Comparison of ENCODE assay signal across 20 cellular contexts in the genomic region with DNA sequence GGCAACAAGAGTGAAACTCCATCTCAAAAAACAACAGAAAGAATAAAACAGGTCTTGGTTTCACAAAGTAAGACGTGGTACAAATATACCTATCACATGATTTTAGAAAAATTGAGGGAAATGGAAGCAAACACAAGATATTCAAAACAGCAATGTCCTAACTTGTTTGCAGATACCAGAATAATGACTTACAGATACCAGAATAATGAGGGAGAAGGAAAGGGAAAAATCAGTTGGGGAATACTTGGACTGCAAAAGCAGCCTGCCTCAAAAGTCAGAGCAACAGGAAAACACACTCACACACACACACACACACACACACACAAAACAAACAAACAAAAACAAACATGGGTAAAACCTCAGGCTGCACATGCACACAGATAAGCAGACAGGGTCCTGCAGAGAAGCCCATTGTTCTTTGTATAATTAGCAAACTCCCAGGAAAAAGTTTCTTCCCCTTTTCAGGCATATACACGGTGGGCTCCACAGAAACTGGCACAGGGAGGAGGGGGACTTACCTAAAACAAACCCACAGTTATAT.
"Had no signal": no experiment of that assay in that cellular context is flagged by ENCODE, and none has a peak within 500 bp of the region (broad histone marks: within the 10 kb centered on the region; RNA-seq: fewer than 3 reads in every experiment).

No MANE protein-coding gene starts in this region.

- H3K27ac Mint-ChIP-seq: activated CD4-positive, alpha-beta T cell treated with anti-CD3 and anti-CD28 coated beads, Interleukin-2, amount 10 ng/mL, durations not matched to agents 24 days and 14 days; activated CD8-positive, alpha-beta T cell treated with anti-CD3 and anti-CD28 coated beads for 36 hours; activated naive CD4-positive, alpha-beta T cell treated with anti-CD3 and anti-CD28 coated beads for 36 hours; activated T-cell treated with anti-CD3 and anti-CD28 coated beads, Interleukin-2, amount 50 U/mL, for 24 hours; activated T-helper 2 cell treated with anti-CD3 and anti-CD28 coated beads, Interferon-gamma antibody, Interleukin-2, Interleukin-4, amounts not matched to agents 10 μg/mL and 5 μg/mL and 100 μg/mL, durations not matched to agents 14 hours and 24 hours and 36 hours; immature natural killer cell; natural killer cell had no signal

- ATAC-seq: activated CD8-positive, alpha-beta T cell treated with anti-CD3 and anti-CD28 coated beads for 36 hours; body of pancreas; gastroesophageal sphincter; heart left ventricle; natural killer cell; psoas muscle; right cardiac atrium; stimulated activated naive CD8-positive, alpha-beta T cell treated with anti-CD3 and anti-CD28 coated beads, Interleukin-15, Interleukin-2, amounts not matched to agents 100 U/mL and 50 U/mL, for 24 hours had no signal

- H3K9me3 ChIP-seq: body of pancreas, gastroesophageal sphincter, heart left ventricle, psoas muscle, transverse colon, vagina had no signal

- H3K9me3 Mint-ChIP-seq: activated CD4-positive, alpha-beta T cell treated with anti-CD3 and anti-CD28 coated beads, Interleukin-2, amount 10 ng/mL, durations not matched to agents 24 days and 14 days; activated CD8-positive, alpha-beta T cell treated with anti-CD3 and anti-CD28 coated beads for 36 hours; activated naive CD4-positive, alpha-beta T cell treated with anti-CD3 and anti-CD28 coated beads for 36 hours; activated T-cell treated with anti-CD3 and anti-CD28 coated beads, Interleukin-2, amount 50 U/mL, for 24 hours; activated T-helper 2 cell treated with anti-CD3 and anti-CD28 coated beads, Interferon-gamma antibody, Interleukin-2, Interleukin-4, amounts not matched to agents 10 μg/mL and 5 μg/mL and 100 μg/mL, durations not matched to agents 14 hours and 24 hours and 36 hours; immature natural killer cell; natural killer cell had no signal

- H3K36me3 Mint-ChIP-seq: immature natural killer cell, natural killer cell had no signal

- DNase-seq: activated CD4-positive, alpha-beta T cell treated with anti-CD3 and anti-CD28 coated beads, Interleukin-2, amount 10 ng/mL, durations not matched to agents 24 days and 14 days; activated CD4-positive, CD25-positive, alpha-beta regulatory T cell; activated CD8-positive, alpha-beta T cell treated with anti-CD3 and anti-CD28 coated beads for 36 hours; activated naive CD4-positive, alpha-beta T cell treated with anti-CD3 and anti-CD28 coated beads for 36 hours; activated T-cell treated with anti-CD3 and anti-CD28 coated beads, Interleukin-2, amount 50 U/mL, for 24 hours; body of pancreas; caudate nucleus; erythroblast; heart left ventricle; immature natural killer cell; mesendoderm; natural killer cell; psoas muscle; right cardiac atrium; stimulated activated naive CD8-positive, alpha-beta T cell treated with anti-CD3 and anti-CD28 coated beads, Interleukin-15, Interleukin-2, amounts not matched to agents 100 U/mL and 50 U/mL, for 24 hours; transverse colon had no signal

- H3K27me3 ChIP-seq: body of pancreas, vagina had no signal

- H3K36me3 ChIP-seq: gastroesophageal sphincter, heart left ventricle, transverse colon, vagina had no signal

- H3K4me3 Mint-ChIP-seq: activated CD4-positive, alpha-beta T cell treated with anti-CD3 and anti-CD28 coated beads, Interleukin-2, amount 10 ng/mL, durations not matched to agents 24 days and 14 days; activated CD8-positive, alpha-beta T cell treated with anti-CD3 and anti-CD28 coated beads for 36 hours; activated naive CD4-positive, alpha-beta T cell treated with anti-CD3 and anti-CD28 coated beads for 36 hours; activated T-cell treated with anti-CD3 and anti-CD28 coated beads, Interleukin-2, amount 50 U/mL, for 24 hours had no signal

- H3K4me3 ChIP-seq: body of pancreas, gastroesophageal sphincter, heart left ventricle, psoas muscle, skin epidermis, transverse colon, vagina had no signal

- H3K27ac ChIP-seq: body of pancreas, gastroesophageal sphincter, heart left ventricle, psoas muscle, skin epidermis, transverse colon, vagina had no signal
